ENCODE assay signal across 10 cellular contexts in genomic region chr18:77086034-77086433, GRCh38. TPM values are rescaled to one million over a fixed set of nuclear protein-coding genes. Genes with fewer than 3 reads are reported as not detected.
DNase-seq lines count a peak whose midpoint lies in the region; ATAC-seq and TF ChIP-seq lines count a peak whose summit lies in the region.
"Had no signal": no experiment of that assay in that cellular context is flagged by ENCODE, and none has a peak within 500 bp of the region (broad histone marks: within the 10 kb centered on the region; RNA-seq: fewer than 3 reads in every experiment).

No MANE protein-coding gene starts in this region.

- no peaks in the 10 kb centered on the region for H3K9me3 ChIP-seq in muscle layer of duodenum (ENCODE audit: control insufficient read depth in 1 of 2, low read length in 2 of 2)

- H3K27me3 ChIP-seq in muscle layer of duodenum (ENCODE audit: low read depth, low read length): no peaks in the 10 kb centered on the region

- H3K27ac Mint-ChIP-seq in chondrocyte (ENCODE audit: unreplicated experiment): peak overlapping the region; percentile 55

- peak overlapping the region; percentile 6 for H3K4me3 Mint-ChIP-seq in chondrocyte (ENCODE audit: unreplicated experiment)

- no peaks in the 10 kb centered on the region for H3K27me3 Mint-ChIP-seq in chondrocyte (ENCODE audit: low read depth)

- H3K36me3 ChIP-seq in muscle layer of duodenum (ENCODE audit: control insufficient read depth in 1 of 2, insufficient read depth in 2 of 2, low read length in 2 of 2): no peaks in the 10 kb centered on the region

- peak overlapping the region; percentile 48 for H3K27ac ChIP-seq in muscle layer of duodenum (ENCODE audit: low read length)

- DNase-seq in AG08395 (ENCODE audit: low spot score) (peak; percentile 91), HCEC 1CT (peak; percentile 89), chondrocyte (ENCODE audit: low spot score) (no peak), DMS79 (lab: John Stamatoyannopoulos, UW) (no peak), NCI-H2107 treated with DMSO at 0.1 percent for 48 hours (lab: John Stamatoyannopoulos, UW; ENCODE audit: unreplicated experiment) (no peak)
- no peak for DNase-seq in stimulated activated CD4-positive, alpha-beta T cell treated with anti-CD3 and anti-CD28 coated beads, Interleukin-4, amount 100 ng/mL, for 4 hours
- DNase-seq: DMS153, NCI-H510A treated with DMSO at 0.1 percent for 48 hours had no signal

- peaks cover 18 to 31% of the 10 kb centered on the region in 2 donors for H3K4me1 ChIP-seq in muscle layer of duodenum (ENCODE audit: control insufficient read depth in 1 of 2, insufficient read depth in 2 of 2, low read length in 2 of 2)

- H3K9me3 Mint-ChIP-seq in chondrocyte (ENCODE audit: low read depth): no peaks in the 10 kb centered on the region

- peak overlapping the region; percentile 57 to 67 for H3K4me3 ChIP-seq in muscle layer of duodenum (ENCODE audit: low read depth in 1 of 2, low read length in 2 of 2)

- no peak for TF ChIP-seq CTCF in chondrocyte (IDR thresholded peaks at IDR 0.05)

- peaks cover 63% of the 10 kb centered on the region for H3K4me1 Mint-ChIP-seq in chondrocyte (ENCODE audit: low read depth)

- no peaks in the 10 kb centered on the region for H3K36me3 Mint-ChIP-seq in chondrocyte (ENCODE audit: low read depth)

- ATAC-seq in GM21529 (IDR thresholded peaks at IDR 0.05; ENCODE audit: unreplicated experiment): no peak

RNA-seq across cellular contexts. Expression of gene MBP, which starts 46.5 kb away (rescaled TPM):
- 8.3 to 15.9 TPM (median 14.0 TPM) in 3 replicates for total RNA-seq in chondrocyte

Comparison
In these comparisons a context has a peak if more than half of its experiments do, and no peak if none do; other contexts are left out.
1. DNase-seq: peak in AG08395 (single experiment) and HCEC 1CT (single experiment); none in chondrocyte (single experiment), DMS79 (single experiment), NCI-H2107 treated with DMSO at 0.1 percent for 48 hours (single experiment) and stimulated activated CD4-positive, alpha-beta T cell treated with anti-CD3 and anti-CD28 coated beads, Interleukin-4, amount 100 ng/mL, for 4 hours (0 of 2).